2 cellular contexts compared by ENCODE assay signal in the genomic region with DNA sequence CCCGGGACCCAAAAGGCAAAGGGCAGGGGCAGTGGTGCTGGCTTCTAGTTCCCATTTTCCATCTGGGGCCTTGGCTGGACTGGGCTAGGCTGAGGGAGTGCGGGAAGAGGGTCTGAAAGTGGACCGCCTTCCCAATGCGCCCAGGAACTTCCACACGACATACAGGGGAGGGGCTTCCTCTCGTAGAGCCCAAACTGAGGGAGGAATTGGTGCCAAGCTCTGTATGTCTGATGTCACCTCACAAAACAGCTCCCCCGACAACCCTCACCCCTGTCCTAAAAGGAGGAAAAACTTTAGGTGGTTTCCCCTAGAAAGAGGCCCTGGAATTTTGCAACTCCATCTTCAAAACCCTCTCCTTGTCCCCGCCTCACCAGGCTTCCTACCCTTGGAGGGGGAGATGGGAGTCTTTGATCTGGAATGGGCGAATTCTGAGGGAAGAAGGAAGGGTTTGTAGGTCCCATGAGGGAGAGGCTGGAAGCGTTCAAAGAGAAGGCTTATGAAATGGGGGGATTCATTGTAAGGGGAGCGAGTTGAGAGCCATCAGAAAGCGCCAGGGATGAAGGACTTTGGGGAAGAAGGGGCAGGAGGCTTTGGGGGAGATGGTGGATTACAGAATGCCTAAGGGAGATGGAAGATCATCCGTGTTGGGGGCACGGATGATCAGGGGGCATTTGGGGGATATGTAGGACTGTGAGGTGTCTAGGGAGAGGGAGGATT.
TF ChIP-seq lines count a peak whose summit lies in the region.

No MANE protein-coding gene starts in this region.

TF ChIP-seq in A549, 52 proteins besides CTCF, POLR2A, EP300 and RAD21:
- no peak for TF ChIP-seq CBX8 (IDR thresholded peaks at IDR 0.05)
- TF ChIP-seq FOSL2 (IDR thresholded peaks at IDR 0.05): no peak
- no peak for TF ChIP-seq FOSL2 (CRISPR knock-in tag; IDR thresholded peaks at IDR 0.05)
- TF ChIP-seq ZFP36 (IDR thresholded peaks at IDR 0.05; ENCODE audit: borderline replicate concordance, partially characterized antibody): no peak
- TF ChIP-seq, protein P1, sequence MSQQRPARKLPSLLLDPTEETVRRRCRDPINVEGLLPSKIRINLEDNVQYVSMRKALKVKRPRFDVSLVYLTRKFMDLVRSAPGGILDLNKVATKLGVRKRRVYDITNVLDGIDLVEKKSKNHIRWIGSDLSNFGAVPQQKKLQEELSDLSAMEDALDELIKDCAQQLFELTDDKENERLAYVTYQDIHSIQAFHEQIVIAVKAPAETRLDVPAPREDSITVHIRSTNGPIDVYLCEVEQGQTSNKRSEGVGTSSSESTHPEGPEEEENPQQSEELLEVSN (IDR thresholded peaks at IDR 0.05; ENCODE audit: borderline replicate concordance, low read depth): no peak
- TF ChIP-seq CHD4 (IDR thresholded peaks at IDR 0.05; ENCODE audit: borderline replicate concordance): no peak
- TF ChIP-seq CBX2 (IDR thresholded peaks at IDR 0.05; ENCODE audit: borderline replicate concordance, low read depth): no peak
- TF ChIP-seq, protein P2, sequence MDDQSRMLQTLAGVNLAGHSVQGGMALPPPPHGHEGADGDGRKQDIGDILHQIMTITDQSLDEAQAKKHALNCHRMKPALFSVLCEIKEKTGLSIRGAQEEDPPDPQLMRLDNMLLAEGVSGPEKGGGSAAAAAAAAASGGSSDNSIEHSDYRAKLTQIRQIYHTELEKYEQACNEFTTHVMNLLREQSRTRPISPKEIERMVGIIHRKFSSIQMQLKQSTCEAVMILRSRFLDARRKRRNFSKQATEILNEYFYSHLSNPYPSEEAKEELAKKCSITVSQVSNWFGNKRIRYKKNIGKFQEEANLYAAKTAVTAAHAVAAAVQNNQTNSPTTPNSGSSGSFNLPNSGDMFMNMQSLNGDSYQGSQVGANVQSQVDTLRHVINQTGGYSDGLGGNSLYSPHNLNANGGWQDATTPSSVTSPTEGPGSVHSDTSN (IDR thresholded peaks at IDR 0.05): no peak
- TF ChIP-seq SMC3 (IDR thresholded peaks at IDR 0.05): no peak
- TF ChIP-seq JUNB (IDR thresholded peaks at IDR 0.05): no peak
- TF ChIP-seq NR3C1 (IDR thresholded peaks at IDR 0.05): no peak
- TF ChIP-seq ESRRA (IDR thresholded peaks at IDR 0.05; ENCODE audit: borderline replicate concordance, low read length): no peak
- TF ChIP-seq KDM5A (IDR thresholded peaks at IDR 0.05): no peak
- no peak for TF ChIP-seq ZC3H11A (IDR thresholded peaks at IDR 0.05)
- TF ChIP-seq RNF2 (IDR thresholded peaks at IDR 0.05; ENCODE audit: borderline replicate concordance, low read depth): no peak
- no peak for TF ChIP-seq MYC (IDR thresholded peaks at IDR 0.05; ENCODE audit: borderline replicate concordance, low read length)
- TF ChIP-seq GATA3 (IDR thresholded peaks at IDR 0.05; ENCODE audit: borderline replicate concordance): no peak

TF ChIP-seq in HepG2, 621 proteins besides CTCF, POLR2A, EP300 and RAD21:
- TF ChIP-seq EEA1 (CRISPR knock-in tag; IDR thresholded peaks at IDR 0.05; ENCODE audit: borderline replicate concordance) (0 out of 2 replicates have a peak, but pooled peaks have one; percentile 25), ZNF605 (CRISPR knock-in tag; IDR thresholded peaks at IDR 0.05) (0 out of 2 replicates have a peak, but pooled peaks have one; percentile 56), XRCC5 (optimal IDR thresholded peaks at IDR 0.05; ENCODE audit: low read length) (no peak), HNRNPLL (IDR thresholded peaks at IDR 0.05; ENCODE audit: low read depth, low read length, poor library complexity, severe bottlenecking) (no peak), PLRG1 (conservative IDR thresholded peaks at IDR 0.05) (no peak), ZMAT3 (CRISPR knock-in tag; conservative IDR thresholded peaks at IDR 0.05) (0 out of 2 replicates have a peak, but pooled peaks have one; percentile 39), KAT7 (CRISPR knock-in tag; IDR thresholded peaks at IDR 0.05; ENCODE audit: borderline replicate concordance) (no peak), ZNF547 (CRISPR knock-in tag; IDR thresholded peaks at IDR 0.05) (no peak), ZNF441 (CRISPR knock-in tag; IDR thresholded peaks at IDR 0.05; ENCODE audit: borderline replicate concordance) (peak; percentile 34; the same call in 1 of the 2 replicates), GATAD1 (CRISPR knock-in tag; IDR thresholded peaks at IDR 0.05) (no peak)
- TF ChIP-seq, protein P3, sequence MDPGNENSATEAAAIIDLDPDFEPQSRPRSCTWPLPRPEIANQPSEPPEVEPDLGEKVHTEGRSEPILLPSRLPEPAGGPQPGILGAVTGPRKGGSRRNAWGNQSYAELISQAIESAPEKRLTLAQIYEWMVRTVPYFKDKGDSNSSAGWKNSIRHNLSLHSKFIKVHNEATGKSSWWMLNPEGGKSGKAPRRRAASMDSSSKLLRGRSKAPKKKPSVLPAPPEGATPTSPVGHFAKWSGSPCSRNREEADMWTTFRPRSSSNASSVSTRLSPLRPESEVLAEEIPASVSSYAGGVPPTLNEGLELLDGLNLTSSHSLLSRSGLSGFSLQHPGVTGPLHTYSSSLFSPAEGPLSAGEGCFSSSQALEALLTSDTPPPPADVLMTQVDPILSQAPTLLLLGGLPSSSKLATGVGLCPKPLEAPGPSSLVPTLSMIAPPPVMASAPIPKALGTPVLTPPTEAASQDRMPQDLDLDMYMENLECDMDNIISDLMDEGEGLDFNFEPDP (CRISPR knock-in tag; conservative IDR thresholded peaks at IDR 0.05): 0 out of 2 replicates have a peak, but pooled peaks have one; percentile 43
- TF ChIP-seq, protein P4, sequence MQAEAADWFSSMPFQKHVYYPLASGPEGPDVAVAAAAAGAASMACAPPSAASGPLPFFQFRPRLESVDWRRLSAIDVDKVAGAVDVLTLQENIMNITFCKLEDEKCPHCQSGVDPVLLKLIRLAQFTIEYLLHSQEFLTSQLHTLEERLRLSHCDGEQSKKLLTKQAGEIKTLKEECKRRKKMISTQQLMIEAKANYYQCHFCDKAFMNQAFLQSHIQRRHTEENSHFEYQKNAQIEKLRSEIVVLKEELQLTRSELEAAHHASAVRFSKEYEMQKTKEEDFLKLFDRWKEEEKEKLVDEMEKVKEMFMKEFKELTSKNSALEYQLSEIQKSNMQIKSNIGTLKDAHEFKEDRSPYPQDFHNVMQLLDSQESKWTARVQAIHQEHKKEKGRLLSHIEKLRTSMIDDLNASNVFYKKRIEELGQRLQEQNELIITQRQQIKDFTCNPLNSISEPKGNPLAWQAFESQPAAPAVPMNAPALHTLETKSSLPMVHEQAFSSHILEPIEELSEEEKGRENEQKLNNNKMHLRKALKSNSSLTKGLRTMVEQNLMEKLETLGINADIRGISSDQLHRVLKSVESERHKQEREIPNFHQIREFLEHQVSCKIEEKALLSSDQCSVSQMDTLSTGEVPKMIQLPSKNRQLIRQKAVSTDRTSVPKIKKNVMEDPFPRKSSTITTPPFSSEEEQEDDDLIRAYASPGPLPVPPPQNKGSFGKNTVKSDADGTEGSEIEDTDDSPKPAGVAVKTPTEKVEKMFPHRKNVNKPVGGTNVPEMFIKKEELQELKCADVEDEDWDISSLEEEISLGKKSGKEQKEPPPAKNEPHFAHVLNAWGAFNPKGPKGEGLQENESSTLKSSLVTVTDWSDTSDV (CRISPR knock-in tag; IDR thresholded peaks at IDR 0.05): no peak
